10 cellular contexts compared by ENCODE assay signal in genomic region chr11:1546536-1547466, GRCh38. TPM values are rescaled to one million over a fixed set of nuclear protein-coding genes. Genes with fewer than 3 reads are reported as not detected.
DNase-seq lines count a peak whose midpoint lies in the region; ATAC-seq and TF ChIP-seq lines count a peak whose summit lies in the region.
"Had no signal": no experiment of that assay in that cellular context is flagged by ENCODE, and none has a peak within 500 bp of the region (broad histone marks: within the 10 kb centered on the region; RNA-seq: fewer than 3 reads in every experiment).

No MANE protein-coding gene starts in this region.

- H3K27ac Mint-ChIP-seq in CD4-positive, CD25-positive, alpha-beta regulatory T cell = no peak overlapping the region
- H3K27ac Mint-ChIP-seq in HFFc6 = no peak overlapping the region
- H3K27ac Mint-ChIP-seq: IgD-negative memory B cell had no signal

- peak; percentile 43 to 59 for ATAC-seq in CD4-positive, CD25-positive, alpha-beta regulatory T cell (ENCODE audit: low read depth in 2 of 2)
- no peak for ATAC-seq in GM19328 (IDR thresholded peaks at IDR 0.05; ENCODE audit: unreplicated experiment)
- no peak for ATAC-seq in GM19395 (IDR thresholded peaks at IDR 0.05; ENCODE audit: unreplicated experiment)

- dilution Hi-C loops in mammary epithelial cell (cut with HindIII; ENCODE audit: low sequenced_read_pairs) = no loop called here

- WGBS in mammary epithelial cell (ENCODE audit: low coverage, missing lambda C conversion rate) = 0% methylated on average over 5 of the region's 106 CpGs

- H3K4me1 Mint-ChIP-seq in CD4-positive, CD25-positive, alpha-beta regulatory T cell = peaks cover 0 to 12% (median 0%) of the 10 kb centered on the region in 4 donors
- H3K4me1 Mint-ChIP-seq in HFFc6 (ENCODE audit: low read depth) = no peaks in the 10 kb centered on the region

- in situ Hi-C loops in SK-MEL-5 (cut with HindIII; ENCODE audit: low pct_unique_long_range_greater_than_20kb, low sequenced_read_pairs) = no loop called here
- in situ Hi-C loops in mammary epithelial cell (cut with MboI; ENCODE audit: low sequenced_read_pairs in 2 of 2) = no loop called here

- TF ChIP-seq CTCF in HFFc6 (IDR thresholded peaks at IDR 0.05) (peak; percentile 85), mammary epithelial cell (conservative IDR thresholded peaks at IDR 0.05 in 1 of 2, IDR thresholded peaks at IDR 0.05 in 1 of 2; ENCODE audit: extremely low read depth in 1 of 2, insufficient read depth in 1 of 2, low read depth in 1 of 2, low read length in 2 of 2) (peak; percentile 35 to 66), kidney epithelial cell (IDR thresholded peaks at IDR 0.05; ENCODE audit: insufficient read depth, low read length, poor library complexity, severe bottlenecking) (peak; percentile 41)

- peaks cover 25% of the 10 kb centered on the region for H3K4me1 ChIP-seq in CD4-positive, CD25-positive, alpha-beta regulatory T cell (ENCODE audit: control insufficient read depth, insufficient read depth, low read length, poor library complexity, severe bottlenecking)
- H3K4me1 ChIP-seq in mammary epithelial cell (ENCODE audit: insufficient read depth, low read length) = peaks cover 7% of the 10 kb centered on the region

- H3K36me3 ChIP-seq in CD4-positive, CD25-positive, alpha-beta regulatory T cell (ENCODE audit: control insufficient read depth, insufficient read depth, low read length) = no peaks in the 10 kb centered on the region
- H3K36me3 ChIP-seq in mammary epithelial cell (ENCODE audit: insufficient read depth, low read length) = no peaks in the 10 kb centered on the region
- H3K36me3 ChIP-seq in kidney epithelial cell (ENCODE audit: control insufficient read depth, insufficient read depth, low read length) = no peaks in the 10 kb centered on the region

- H3K4me3 Mint-ChIP-seq in CD4-positive, CD25-positive, alpha-beta regulatory T cell = no peak overlapping the region
- H3K4me3 Mint-ChIP-seq in HFFc6 = no peak overlapping the region

- H4K20me1 ChIP-seq in mammary epithelial cell (ENCODE audit: insufficient read depth, low read length) = no peaks in the 10 kb centered on the region

- H3K79me2 ChIP-seq in mammary epithelial cell (ENCODE audit: insufficient read depth, low read length) = no peaks in the 10 kb centered on the region

- intact Hi-C loops in mammary epithelial cell (cut with micrococcal nuclease) = loop anchor here (2.0 kb wide), 1 partner anchor 26 kb away; the partner anchor contains the start of gene DUSP8

- H3K27ac ChIP-seq in CD4-positive, CD25-positive, alpha-beta regulatory T cell (ENCODE audit: insufficient read depth, low read length, poor library complexity, severe bottlenecking) = no peak overlapping the region
- H3K27ac ChIP-seq in mammary epithelial cell (ENCODE audit: insufficient read depth, low read depth, low read length) = no peak overlapping the region

- BruUV-seq in mammary epithelial cell (replicated peaks; lab: Mats Ljungman, UMichigan) = no TSS peak

- peak in 2 of 3 donors; percentile 29 to 56 for DNase-seq in CD4-positive, CD25-positive, alpha-beta regulatory T cell
- DNase-seq in HFFc6 = no peak
- peak; percentile 45 for DNase-seq in SK-MEL-5 (ENCODE audit: low read depth, low spot score)
- peak; percentile 35 for DNase-seq in mammary epithelial cell
- DNase-seq in kidney epithelial cell (ENCODE audit: low read depth) = no peak
- DNase-seq in stimulated activated CD4-positive, alpha-beta T cell treated with anti-CD3 and anti-CD28 coated beads, Interleukin-4, amount 100 ng/mL, for 24 hours = peak; percentile 40

- no peak overlapping the region for H3K4me3 ChIP-seq in CD4-positive, CD25-positive, alpha-beta regulatory T cell (ENCODE audit: low read depth, low read length)
- H3K4me3 ChIP-seq in mammary epithelial cell (replicated peaks in 1 of 3; ENCODE audit: insufficient read depth in 1 of 3, low read depth in 2 of 3, low read length in 3 of 3) = peak overlapping the region in 2 of 3 experiments; percentile 11 to 27
- peak overlapping the region; percentile 19 for H3K4me3 ChIP-seq in kidney epithelial cell (ENCODE audit: low read depth, low read length)

- no peaks in the 10 kb centered on the region for H3K36me3 Mint-ChIP-seq in CD4-positive, CD25-positive, alpha-beta regulatory T cell
- H3K36me3 Mint-ChIP-seq in HFFc6 (ENCODE audit: low read depth) = no peaks in the 10 kb centered on the region
- H3K36me3 Mint-ChIP-seq: IgD-negative memory B cell had no signal

- CTCF ChIA-PET in mammary epithelial cell (lab: Charles Lee; ENCODE audit: low non-redundant PET) = interaction anchor here (0.5 to 1.0 kb wide), 8 partner anchors 9 to 292 kb away, joined by 3 to 23 read pairs (median 4); no protein-coding TSS in a partner anchor

- H3K9me3 Mint-ChIP-seq in CD4-positive, CD25-positive, alpha-beta regulatory T cell = peaks cover 0 to 1% (median 0%) of the 10 kb centered on the region in 7 donors
- H3K9me3 Mint-ChIP-seq in HFFc6 = no peaks in the 10 kb centered on the region
- H3K9me3 Mint-ChIP-seq: IgD-negative memory B cell had no signal

- H2AFZ ChIP-seq in mammary epithelial cell (ENCODE audit: low read depth, low read length) = no peak overlapping the region

- peak overlapping the region; percentile 72 for H3K4me2 ChIP-seq in mammary epithelial cell (ENCODE audit: insufficient read depth, low read depth, low read length)

- no peak overlapping the region for H3K9ac ChIP-seq in mammary epithelial cell (ENCODE audit: insufficient read depth, low read length)

- H3K9me3 ChIP-seq in CD4-positive, CD25-positive, alpha-beta regulatory T cell (ENCODE audit: control insufficient read depth in 2 of 2, low read length in 2 of 2) = no peaks in the 10 kb centered on the region
- H3K9me3 ChIP-seq in mammary epithelial cell (replicated peaks; ENCODE audit: insufficient read depth, low read length) = no peaks in the 10 kb centered on the region

- peaks cover 42% of the 10 kb centered on the region for H3K27me3 Mint-ChIP-seq in CD4-positive, CD25-positive, alpha-beta regulatory T cell
- peaks cover 10% of the 10 kb centered on the region for H3K27me3 Mint-ChIP-seq in HFFc6 (ENCODE audit: insufficient read depth)

- H3K27me3 ChIP-seq in CD4-positive, CD25-positive, alpha-beta regulatory T cell (ENCODE audit: control insufficient read depth, insufficient read depth, low read length) = no peaks in the 10 kb centered on the region
- peaks cover 16% of the 10 kb centered on the region for H3K27me3 ChIP-seq in mammary epithelial cell (ENCODE audit: insufficient read depth, low read length)
- H3K27me3 ChIP-seq in kidney epithelial cell (ENCODE audit: control insufficient read depth, insufficient read depth, low read length) = peaks cover 58% of the 10 kb centered on the region

RNA-seq across cellular contexts. Expression of gene DUSP8, which starts 25.3 kb away (rescaled TPM):
- 71.7 TPM for total RNA-seq in CD4-positive, CD25-positive, alpha-beta regulatory T cell
- under 1 TPM; 0.05 to 0.19 (median 0.07) TPM for polyA plus RNA-seq in CD4-positive, CD25-positive, alpha-beta regulatory T cell
- 1 to 10 TPM in 3 of 6 experiments, under 1 TPM in 3; 0.38 to 1.6 (median 0.81) TPM for total RNA-seq in HFFc6 (2021; fragmentation: NEBNext Ultra II Directional; extraction: Animal tissue kit (Norgen Biotek cat#: 25700))
- 0.48 and 0.85 TPM in 2 replicates for total RNA-seq in SK-MEL-5 (2014; rRNA removed; shearing (Covaris generic))
- polyA plus RNA-seq in SK-MEL-5 (2015; cell fraction: cytosol; rRNA removed) = 3.2 and 3.3 TPM in 2 replicates
- polyA plus RNA-seq in SK-MEL-5 (2015; cell fraction: nucleus; rRNA removed) = 1.7 and 4.6 TPM in 2 replicates
- 1 to 10 TPM; 1.2 to 1.4 TPM for total RNA-seq in mammary epithelial cell
- 0.33 TPM for polyA plus RNA-seq in mammary epithelial cell
- not detected for polyA minus RNA-seq in mammary epithelial cell
- total RNA-seq in kidney epithelial cell = 7.6 and 19.2 TPM in 2 replicates

RNA-seq across cellular contexts. Expression of gene KRTAP5-1, which starts 38.3 kb away (rescaled TPM):
- not detected for total RNA-seq in CD4-positive, CD25-positive, alpha-beta regulatory T cell
- polyA plus RNA-seq in CD4-positive, CD25-positive, alpha-beta regulatory T cell = not detected
- not detected for total RNA-seq in HFFc6 (2021; fragmentation: NEBNext Ultra II Directional; extraction: Animal tissue kit (Norgen Biotek cat#: 25700))
- total RNA-seq in SK-MEL-5 (2014; rRNA removed; shearing (Covaris generic)) = not detected in 2 replicates
- not detected in 2 replicates for polyA plus RNA-seq in SK-MEL-5 (2015; cell fraction: cytosol; rRNA removed)
- not detected in 2 replicates for polyA plus RNA-seq in SK-MEL-5 (2015; cell fraction: nucleus; rRNA removed)
- not detected for total RNA-seq in mammary epithelial cell
- polyA plus RNA-seq in mammary epithelial cell = not detected
- not detected for polyA minus RNA-seq in mammary epithelial cell
- not detected in 2 replicates for total RNA-seq in kidney epithelial cell
- total RNA-seq: renal cortical epithelial cell had no signal
- polyA plus RNA-seq: IgD-negative memory B cell had no signal

RNA-seq across cellular contexts. Expression of gene KRTAP5-2, which starts 51.3 kb away (rescaled TPM):
- total RNA-seq in CD4-positive, CD25-positive, alpha-beta regulatory T cell = 0.35 TPM
- polyA plus RNA-seq in CD4-positive, CD25-positive, alpha-beta regulatory T cell = not detected
- total RNA-seq in HFFc6 (2021; fragmentation: NEBNext Ultra II Directional; extraction: Animal tissue kit (Norgen Biotek cat#: 25700)) = not detected
- 0.26 and 0.72 TPM in 2 replicates for total RNA-seq in SK-MEL-5 (2014; rRNA removed; shearing (Covaris generic))
- polyA plus RNA-seq in SK-MEL-5 (2015; cell fraction: cytosol; rRNA removed) = 0.33 and 0.61 TPM in 2 replicates
- polyA plus RNA-seq in SK-MEL-5 (2015; cell fraction: nucleus; rRNA removed) = not detected in 2 replicates
- not detected for total RNA-seq in mammary epithelial cell
- polyA plus RNA-seq in mammary epithelial cell = not detected
- polyA minus RNA-seq in mammary epithelial cell = not detected
- total RNA-seq in kidney epithelial cell = not detected in 2 replicates
- total RNA-seq: renal cortical epithelial cell had no signal
- polyA plus RNA-seq: IgD-negative memory B cell had no signal

Comparison
In these comparisons a context has a peak if more than half of its experiments do, and no peak if none do; other contexts are left out.
1. ATAC-seq: peak in CD4-positive, CD25-positive, alpha-beta regulatory T cell (2 of 2); none in GM19328 (single experiment) and GM19395 (single experiment).
2. DNase-seq: peak in CD4-positive, CD25-positive, alpha-beta regulatory T cell (2 of 3), SK-MEL-5 (single experiment), mammary epithelial cell (single experiment) and stimulated activated CD4-positive, alpha-beta T cell treated with anti-CD3 and anti-CD28 coated beads, Interleukin-4, amount 100 ng/mL, for 24 hours (single experiment); none in HFFc6 (single experiment) and kidney epithelial cell (single experiment).
3. Peak in every context shown above with its lines, with median percentiles within 50 percentile points of each other: CTCF ChIP-seq.